11 cellular contexts compared by ENCODE assay signal in genomic region chr2:213157242-213157641, GRCh38. TPM values are rescaled to one million over a fixed set of nuclear protein-coding genes. Genes with fewer than 3 reads are reported as not detected.
DNase-seq lines count a peak whose midpoint lies in the region; ATAC-seq and TF ChIP-seq lines count a peak whose summit lies in the region.
"Had no signal": no experiment of that assay in that cellular context is flagged by ENCODE, and none has a peak within 500 bp of the region (broad histone marks: within the 10 kb centered on the region; RNA-seq: fewer than 3 reads in every experiment).

No MANE protein-coding gene starts in this region.

- H3K4me2 ChIP-seq in MM.1S (ENCODE audit: low read depth, low read length) = no peak overlapping the region

- no peaks in the 10 kb centered on the region for H3K9me2 ChIP-seq in MM.1S (replicated peaks; ENCODE audit: insufficient read depth, low read length)

- no peak for DNase-seq in CD4-positive, alpha-beta T cell
- DNase-seq in MM.1S = peak; percentile 59
- DNase-seq in sciatic nerve (ENCODE audit: low spot score) = no peak
- DNase-seq in activated CD4-positive, alpha-beta T cell treated with anti-CD3 and anti-CD28 coated beads, Interleukin-2, amount 10 ng/mL, durations not matched to agents 24 days and 14 days = no peak
- no peak for DNase-seq in GM19238 (ENCODE audit: insufficient read length, low spot score)
- no peak for DNase-seq in NCI-H1930 (lab: John Stamatoyannopoulos, UW)
- DNase-seq: activated CD4-positive, alpha-beta memory T cell treated with anti-CD3 and anti-CD28 coated beads, Interleukin-2, amount 10 ng/mL, durations not matched to agents 7 days and 5 days had no signal

- no peak overlapping the region for H2AFZ ChIP-seq in MM.1S (ENCODE audit: low read length)

- peaks cover 16% of the 10 kb centered on the region for H3K4me1 ChIP-seq in MM.1S (ENCODE audit: low read length)

- H3K4me3 Mint-ChIP-seq in CD4-positive, alpha-beta T cell = no peak overlapping the region
- no peak overlapping the region for H3K4me3 Mint-ChIP-seq in activated CD4-positive, alpha-beta T cell treated with anti-CD3 and anti-CD28 coated beads, Interleukin-2, amount 10 ng/mL, durations not matched to agents 24 days and 14 days
- H3K4me3 Mint-ChIP-seq: activated CD4-positive, alpha-beta memory T cell treated with anti-CD3 and anti-CD28 coated beads, Interleukin-2, amount 10 ng/mL, durations not matched to agents 7 days and 5 days; brain had no signal

- peaks cover 24% of the 10 kb centered on the region for H3K4me1 Mint-ChIP-seq in CD4-positive, alpha-beta T cell (ENCODE audit: low read depth)
- H3K4me1 Mint-ChIP-seq in activated CD4-positive, alpha-beta T cell treated with anti-CD3 and anti-CD28 coated beads, Interleukin-2, amount 10 ng/mL, durations not matched to agents 24 days and 14 days = peaks cover 4% of the 10 kb centered on the region

- peak overlapping the region; percentile 65 for H3K27ac Mint-ChIP-seq in CD4-positive, alpha-beta T cell
- no peak overlapping the region for H3K27ac Mint-ChIP-seq in activated CD4-positive, alpha-beta T cell treated with anti-CD3 and anti-CD28 coated beads, Interleukin-2, amount 10 ng/mL, durations not matched to agents 24 days and 14 days
- H3K27ac Mint-ChIP-seq: activated CD4-positive, alpha-beta memory T cell treated with anti-CD3 and anti-CD28 coated beads, Interleukin-2, amount 10 ng/mL, durations not matched to agents 7 days and 5 days had no signal

- H3F3A ChIP-seq in MM.1S (ENCODE audit: insufficient read depth, low read length) = peaks cover 4% of the 10 kb centered on the region

- no peaks in the 10 kb centered on the region for H4K20me1 ChIP-seq in MM.1S (ENCODE audit: insufficient read depth, low read length)

- H3K36me3 Mint-ChIP-seq in CD4-positive, alpha-beta T cell (ENCODE audit: low read depth) = no peaks in the 10 kb centered on the region
- H3K36me3 Mint-ChIP-seq in activated CD4-positive, alpha-beta T cell treated with anti-CD3 and anti-CD28 coated beads, Interleukin-2, amount 10 ng/mL, durations not matched to agents 24 days and 14 days (ENCODE audit: low read depth) = no peaks in the 10 kb centered on the region
- H3K36me3 Mint-ChIP-seq: brain had no signal

- H3K27me3 ChIP-seq in CD4-positive, alpha-beta T cell (ENCODE audit: control insufficient read depth, insufficient read depth, low read length) = peaks cover 3% of the 10 kb centered on the region
- H3K27me3 ChIP-seq in MM.1S (replicated peaks; ENCODE audit: insufficient read depth, low read length) = no peaks in the 10 kb centered on the region

- TF ChIP-seq CTCF in CD4-positive, alpha-beta T cell (IDR thresholded peaks at IDR 0.05) = no peak
- no peak for TF ChIP-seq CTCF in MM.1S (IDR thresholded peaks at IDR 0.05; ENCODE audit: low read length)

- CTCF ChIA-PET in CD4-positive, alpha-beta T cell (lab: Charles Lee) = interaction anchor here (1.0 kb wide), 1 partner anchor 10 kb away, joined by 3 read pairs; no protein-coding TSS in a partner anchor

- H3K36me3 ChIP-seq in MM.1S (replicated peaks; ENCODE audit: insufficient read depth, low read length) = no peaks in the 10 kb centered on the region

- H3K4me3 ChIP-seq in MM.1S (ENCODE audit: low read length) = no peak overlapping the region
- H3K4me3 ChIP-seq: skin epidermis had no signal

- H3K79me2 ChIP-seq in MM.1S (ENCODE audit: low read length) = no peaks in the 10 kb centered on the region

- peak; percentile 75 for ATAC-seq in CD4-positive, alpha-beta T cell (ENCODE audit: poor library complexity)
- ATAC-seq in GM19328 (IDR thresholded peaks at IDR 0.05; ENCODE audit: unreplicated experiment) (peak; percentile 69), HG02938 (IDR thresholded peaks at IDR 0.05; ENCODE audit: unreplicated experiment) (peak; percentile 84), sciatic nerve (no peak)

- H3K27me3 Mint-ChIP-seq in CD4-positive, alpha-beta T cell = peaks cover 34% of the 10 kb centered on the region
- peaks cover 22% of the 10 kb centered on the region for H3K27me3 Mint-ChIP-seq in activated CD4-positive, alpha-beta T cell treated with anti-CD3 and anti-CD28 coated beads, Interleukin-2, amount 10 ng/mL, durations not matched to agents 24 days and 14 days
- H3K27me3 Mint-ChIP-seq: brain had no signal

- no peaks in the 10 kb centered on the region for H3K9me3 ChIP-seq in CD4-positive, alpha-beta T cell (ENCODE audit: control insufficient read depth, low read length)
- H3K9me3 ChIP-seq in MM.1S (replicated peaks; ENCODE audit: insufficient read depth, low read length) = no peaks in the 10 kb centered on the region

- no peak overlapping the region for H3K27ac ChIP-seq in CD4-positive, alpha-beta T cell (ENCODE audit: low read depth, low read length)
- no peak overlapping the region for H3K27ac ChIP-seq in MM.1S (ENCODE audit: low read length)
- H3K27ac ChIP-seq: skin epidermis had no signal

- no peaks in the 10 kb centered on the region for H3K9me3 Mint-ChIP-seq in CD4-positive, alpha-beta T cell
- no peaks in the 10 kb centered on the region for H3K9me3 Mint-ChIP-seq in activated CD4-positive, alpha-beta T cell treated with anti-CD3 and anti-CD28 coated beads, Interleukin-2, amount 10 ng/mL, durations not matched to agents 24 days and 14 days
- H3K9me3 Mint-ChIP-seq: activated CD4-positive, alpha-beta memory T cell treated with anti-CD3 and anti-CD28 coated beads, Interleukin-2, amount 10 ng/mL, durations not matched to agents 7 days and 5 days; brain had no signal

- intact Hi-C loops in CD4-positive, alpha-beta T cell (cut with DNase I, micrococcal nuclease) = loop anchor here (10.0 kb wide), 2 partner anchors 78 to 292 kb away; no protein-coding TSS in a partner anchor
- intact Hi-C loops in sciatic nerve (cut with DNase I) = no loop called here
- intact Hi-C loops in activated CD4-positive, alpha-beta T cell treated with anti-CD3 and anti-CD28 coated beads, Interleukin-2, amount 10 ng/mL, durations not matched to agents 24 days and 14 days (cut with micrococcal nuclease) = no loop called here

- POLR2A ChIA-PET in CD4-positive, alpha-beta T cell (lab: Charles Lee) = no interaction called here

- H3K9ac ChIP-seq in MM.1S (ENCODE audit: low read length) = no peak overlapping the region

RNA-seq across cellular contexts. Expression of gene IKZF2, which starts 5.8 kb away (rescaled TPM):
- total RNA-seq in CD4-positive, alpha-beta T cell = 1 to 10 TPM; 8.7 to 8.9 TPM
- total RNA-seq in sciatic nerve = 22.1 TPM
- 1.7 and 1.9 TPM in 2 replicates for total RNA-seq in activated CD4-positive, alpha-beta T cell treated with anti-CD3 and anti-CD28 coated beads, Interleukin-2, amount 10 ng/mL, durations not matched to agents 24 days and 14 days

Comparison
In these comparisons a context has a peak if more than half of its experiments do, and no peak if none do; other contexts are left out.
1. intact Hi-C loops: an anchor here in CD4-positive, alpha-beta T cell (10.0 kb wide); none called in sciatic nerve and activated CD4-positive, alpha-beta T cell treated with anti-CD3 and anti-CD28 coated beads, Interleukin-2, amount 10 ng/mL, durations not matched to agents 24 days and 14 days.